ENCODE assay signal across 13 cellular contexts in the genomic region with DNA sequence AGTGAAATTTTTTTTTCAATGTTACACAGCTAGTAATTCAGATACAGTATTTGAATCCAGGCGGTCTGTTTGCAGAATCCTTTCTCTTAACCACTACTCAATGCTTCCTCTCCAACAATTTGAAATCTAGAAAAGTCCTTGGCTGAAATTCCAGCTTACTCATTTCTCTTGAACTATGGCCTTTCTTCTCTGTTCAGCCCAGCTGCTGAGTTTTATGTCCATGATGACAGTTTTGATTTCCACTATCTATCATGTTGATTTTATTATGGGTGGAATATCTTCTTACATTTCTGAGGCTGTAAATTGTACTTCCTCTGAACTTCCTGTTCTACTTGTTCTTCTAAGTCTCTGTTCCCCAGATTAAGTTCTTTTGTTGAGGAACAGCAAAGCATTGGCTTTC.
"Had no signal": no experiment of that assay in that cellular context is flagged by ENCODE, and none has a peak within 500 bp of the region (broad histone marks: within the 10 kb centered on the region; RNA-seq: fewer than 3 reads in every experiment).

No MANE protein-coding gene starts in this region.

- H3K4me1 ChIP-seq: breast epithelium, esophagus muscularis mucosa, thyroid gland, uterus had no signal

- DNase-seq: activated CD4-positive, alpha-beta T cell treated with anti-CD3 and anti-CD28 coated beads, Interleukin-2, amount 50 U/mL, for 1 hour; activated CD4-positive, CD25-positive, alpha-beta regulatory T cell; activated T-cell treated with anti-CD3 and anti-CD28 coated beads for 4 hours; amygdala; dorsolateral prefrontal cortex; hypothalamus; natural killer cell; stimulated activated CD4-positive, alpha-beta T cell treated with anti-CD3 and anti-CD28 coated beads, Interleukin-4, amount 100 ng/mL, for 4 hours; T-helper 2 cell; thyroid gland; uterus had no signal

- H3K36me3 ChIP-seq: breast epithelium, esophagus muscularis mucosa, thyroid gland, uterus had no signal

- H3K27ac ChIP-seq: breast epithelium, dorsolateral prefrontal cortex, esophagus muscularis mucosa, thyroid gland, uterus had no signal

- H3K4me3 ChIP-seq: breast epithelium, dorsolateral prefrontal cortex, esophagus muscularis mucosa, thyroid gland, uterus had no signal

- ATAC-seq: natural killer cell had no signal

- H3K9me3 ChIP-seq: breast epithelium, esophagus muscularis mucosa, thyroid gland, uterus had no signal

- H3K27me3 ChIP-seq: breast epithelium, dorsolateral prefrontal cortex, esophagus muscularis mucosa, thyroid gland, uterus had no signal
